15 cellular contexts compared by ENCODE assay signal in the genomic region with DNA sequence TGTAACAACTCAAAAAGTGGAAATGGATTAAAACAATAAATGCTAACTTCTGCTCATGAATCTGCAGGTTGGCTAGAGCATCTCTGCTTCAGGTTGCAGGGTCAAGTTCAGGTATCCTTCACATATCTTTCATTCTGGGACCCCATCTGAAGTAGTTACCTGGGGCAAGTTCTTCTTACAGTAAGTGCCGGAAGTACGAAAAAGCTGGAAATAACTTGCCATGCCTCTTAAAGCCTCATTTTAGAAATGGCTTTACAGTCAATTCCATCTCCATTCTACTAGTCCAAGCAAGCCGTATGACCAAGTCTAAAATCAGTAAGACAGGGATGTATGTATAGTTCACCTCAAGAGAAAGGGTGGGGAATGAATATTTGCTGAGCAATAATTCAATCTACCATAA.
DNase-seq lines count a peak whose midpoint lies in the region; ATAC-seq and TF ChIP-seq lines count a peak whose summit lies in the region.
"Had no signal": no experiment of that assay in that cellular context is flagged by ENCODE, and none has a peak within 500 bp of the region (broad histone marks: within the 10 kb centered on the region; RNA-seq: fewer than 3 reads in every experiment).

No MANE protein-coding gene starts in this region.

- peak overlapping the region; percentile 19 for H3K27ac Mint-ChIP-seq in activated T-cell treated with anti-CD3 and anti-CD28 coated beads, Interleukin-2, amount 50 U/mL, for 24 hours
- no peak overlapping the region for H3K27ac Mint-ChIP-seq in activated T-cell treated with anti-CD3 and anti-CD28 coated beads, Interleukin-2, amount 50 U/mL, for 72 hours
- H3K27ac Mint-ChIP-seq in activated naive CD8-positive, alpha-beta T cell treated with anti-CD3 and anti-CD28 coated beads, Interleukin-2, amount 50 U/mL, for 24 hours, result peak overlapping the region; percentile 47
- H3K27ac Mint-ChIP-seq: endodermal cell had no signal

- TF ChIP-seq POLR2A in transverse colon (IDR thresholded peaks at IDR 0.05), result no peak

- ATAC-seq in activated T-cell treated with anti-CD3 and anti-CD28 coated beads, Interleukin-2, amount 50 U/mL, for 72 hours (replicated peaks in 1 of 2), result no peak
- ATAC-seq in HG03135 (IDR thresholded peaks at IDR 0.05; ENCODE audit: unreplicated experiment) (peak; percentile 16), right cardiac atrium (no peak)
- ATAC-seq in activated naive CD8-positive, alpha-beta T cell treated with anti-CD3 and anti-CD28 coated beads, Interleukin-2, amount 50 U/mL, for 24 hours, result no peak
- ATAC-seq: Panc1 had no signal

- H3K27me3 ChIP-seq in transverse colon, result no peaks in the 10 kb centered on the region
- no peaks in the 10 kb centered on the region for H3K27me3 ChIP-seq in right cardiac atrium (ENCODE audit: control insufficient read depth, insufficient read depth)

- no peak overlapping the region for H3K4me3 ChIP-seq in transverse colon
- no peak overlapping the region for H3K4me3 ChIP-seq in right cardiac atrium (ENCODE audit: low read length)

- peaks cover 0 to 3% (median 0%) of the 10 kb centered on the region in 4 donors for H3K36me3 ChIP-seq in transverse colon

- no peaks in the 10 kb centered on the region for H3K27me3 Mint-ChIP-seq in activated T-cell treated with anti-CD3 and anti-CD28 coated beads, Interleukin-2, amount 50 U/mL, for 24 hours
- no peaks in the 10 kb centered on the region for H3K27me3 Mint-ChIP-seq in activated T-cell treated with anti-CD3 and anti-CD28 coated beads, Interleukin-2, amount 50 U/mL, for 72 hours (ENCODE audit: low read depth)
- no peaks in the 10 kb centered on the region for H3K27me3 Mint-ChIP-seq in activated naive CD8-positive, alpha-beta T cell treated with anti-CD3 and anti-CD28 coated beads, Interleukin-2, amount 50 U/mL, for 24 hours
- H3K27me3 Mint-ChIP-seq: activated naive CD4-positive, alpha-beta T cell treated with anti-CD3 and anti-CD28 coated beads, Interleukin-2, amount 10 ng/mL, durations not matched to agents 7 days and 5 days; type B pancreatic cell had no signal

- H3K9me3 ChIP-seq in transverse colon (no peaks in the 10 kb centered on the region), right cardiac atrium (ENCODE audit: control insufficient read depth, low read length) (no peaks in the 10 kb centered on the region)

- H3K4me1 ChIP-seq in transverse colon (peaks cover 0 to 24% (median 7%) of the 10 kb centered on the region in 4 donors), right cardiac atrium (ENCODE audit: control insufficient read depth, insufficient read depth, low read length) (no peaks in the 10 kb centered on the region)

- no peaks in the 10 kb centered on the region for H3K9me3 Mint-ChIP-seq in activated T-cell treated with anti-CD3 and anti-CD28 coated beads, Interleukin-2, amount 50 U/mL, for 24 hours
- H3K9me3 Mint-ChIP-seq in activated T-cell treated with anti-CD3 and anti-CD28 coated beads, Interleukin-2, amount 50 U/mL, for 72 hours, result no peaks in the 10 kb centered on the region
- no peaks in the 10 kb centered on the region for H3K9me3 Mint-ChIP-seq in activated naive CD8-positive, alpha-beta T cell treated with anti-CD3 and anti-CD28 coated beads, Interleukin-2, amount 50 U/mL, for 24 hours
- H3K9me3 Mint-ChIP-seq: activated naive CD4-positive, alpha-beta T cell treated with anti-CD3 and anti-CD28 coated beads, Interleukin-2, amount 10 ng/mL, durations not matched to agents 7 days and 5 days; endodermal cell; type B pancreatic cell had no signal

- TF ChIP-seq EP300 in transverse colon (IDR thresholded peaks at IDR 0.05; ENCODE audit: low read depth), result no peak

- H3K4me3 Mint-ChIP-seq in activated T-cell treated with anti-CD3 and anti-CD28 coated beads, Interleukin-2, amount 50 U/mL, for 24 hours, result no peak overlapping the region
- H3K4me3 Mint-ChIP-seq in activated T-cell treated with anti-CD3 and anti-CD28 coated beads, Interleukin-2, amount 50 U/mL, for 72 hours, result no peak overlapping the region
- no peak overlapping the region for H3K4me3 Mint-ChIP-seq in activated naive CD8-positive, alpha-beta T cell treated with anti-CD3 and anti-CD28 coated beads, Interleukin-2, amount 50 U/mL, for 24 hours
- H3K4me3 Mint-ChIP-seq: endodermal cell, type B pancreatic cell had no signal

- no peak for DNase-seq in activated T-cell treated with anti-CD3 and anti-CD28 coated beads, Interleukin-2, amount 50 U/mL, for 24 hours
- no peak for DNase-seq in activated T-cell treated with anti-CD3 and anti-CD28 coated beads, Interleukin-2, amount 50 U/mL, for 72 hours
- DNase-seq in activated naive CD8-positive, alpha-beta T cell treated with anti-CD3 and anti-CD28 coated beads, Interleukin-2, amount 50 U/mL, for 24 hours, result no peak
- DNase-seq in transverse colon, result no peak
- no peak for DNase-seq in caudate nucleus (lab: John Stamatoyannopoulos, UW)
- DNase-seq in cortex of kidney (lab: John Stamatoyannopoulos, UW), result no peak
- no peak for DNase-seq in right cardiac atrium
- DNase-seq: activated naive CD4-positive, alpha-beta T cell treated with anti-CD3 and anti-CD28 coated beads, Interleukin-2, amount 10 ng/mL, durations not matched to agents 7 days and 5 days; EL; endodermal cell; hippocampal formation; mesendoderm had no signal

- in situ Hi-C loops in transverse colon (cut with MboI; ENCODE audit: low pct_ligation_motif_present in 1 of 4, low pct_unique_long_range_greater_than_20kb in 1 of 4, low sequenced_read_pairs in 3 of 4), result no loop called here

- H3K4me1 Mint-ChIP-seq in activated T-cell treated with anti-CD3 and anti-CD28 coated beads, Interleukin-2, amount 50 U/mL, for 24 hours (ENCODE audit: low read depth), result peaks cover 22% of the 10 kb centered on the region
- H3K4me1 Mint-ChIP-seq in activated T-cell treated with anti-CD3 and anti-CD28 coated beads, Interleukin-2, amount 50 U/mL, for 72 hours (ENCODE audit: low read depth), result peaks cover 12% of the 10 kb centered on the region
- H3K4me1 Mint-ChIP-seq in activated naive CD8-positive, alpha-beta T cell treated with anti-CD3 and anti-CD28 coated beads, Interleukin-2, amount 50 U/mL, for 24 hours, result peaks cover 27% of the 10 kb centered on the region

- no peak for TF ChIP-seq CTCF in transverse colon (IDR thresholded peaks at IDR 0.05)

- intact Hi-C loops in transverse colon (cut with DNase I; ENCODE audit: low total_unique reads) (no loop called here), right cardiac atrium (cut with DNase I) (no loop called here)

- H3K36me3 Mint-ChIP-seq in activated T-cell treated with anti-CD3 and anti-CD28 coated beads, Interleukin-2, amount 50 U/mL, for 24 hours (ENCODE audit: low read depth), result peaks cover 4% of the 10 kb centered on the region
- H3K36me3 Mint-ChIP-seq in activated T-cell treated with anti-CD3 and anti-CD28 coated beads, Interleukin-2, amount 50 U/mL, for 72 hours (ENCODE audit: insufficient read depth in 2 of 2), result no peaks in the 10 kb centered on the region
- peaks cover 2% of the 10 kb centered on the region for H3K36me3 Mint-ChIP-seq in activated naive CD8-positive, alpha-beta T cell treated with anti-CD3 and anti-CD28 coated beads, Interleukin-2, amount 50 U/mL, for 24 hours (ENCODE audit: low read depth)

- peak overlapping the region in 3 of 4 donors; percentile 14 to 62 (median 38) for H3K27ac ChIP-seq in transverse colon
- no peak overlapping the region for H3K27ac ChIP-seq in caudate nucleus (ENCODE audit: low read depth, low read length)
- no peak overlapping the region for H3K27ac ChIP-seq in right cardiac atrium (ENCODE audit: low read length)

- 71 to 100% methylated on average over 2 to 3 of the region's 3 CpGs for WGBS in transverse colon (ENCODE audit: low coverage in 1 of 2), 2 donors
- 92% methylated on average over 3 of the region's 3 CpGs for WGBS in right cardiac atrium

Comparison
In these comparisons a context has a peak if more than half of its experiments do, and no peak if none do; other contexts are left out.
1. H3K27ac ChIP-seq: peak in transverse colon (3 of 4); none in caudate nucleus (single experiment) and right cardiac atrium (single experiment).